Comparison of ENCODE assay signal across 11 cellular contexts in genomic region chr22:45976351-45977002, GRCh38. TPM values are rescaled to one million over a fixed set of nuclear protein-coding genes. Genes with fewer than 3 reads are reported as not detected.
DNase-seq lines count a peak whose midpoint lies in the region; ATAC-seq and TF ChIP-seq lines count a peak whose summit lies in the region.
"Had no signal": no experiment of that assay in that cellular context is flagged by ENCODE, and none has a peak within 500 bp of the region (broad histone marks: within the 10 kb centered on the region; RNA-seq: fewer than 3 reads in every experiment).

No MANE protein-coding gene starts in this region.

- DNase-seq in NCI-H345 (lab: John Stamatoyannopoulos, UW) (peak; percentile 5), NCI-H345 treated with DMSO at 0.1 percent for 48 hours (lab: John Stamatoyannopoulos, UW; ENCODE audit: unreplicated experiment) (no peak), WTC11 (ENCODE audit: low spot score) (no peak), cortex of kidney (lab: John Stamatoyannopoulos, UW) (no peak), AG20443 (ENCODE audit: low spot score) (no peak)
- DNase-seq in stimulated activated effector memory CD8-positive, alpha-beta T cell treated with anti-CD3 and anti-CD28 coated beads, Interleukin-12 subunit alpha, Interleukin-12 subunit beta, amount 100 ng/mL, for 72 hours (ENCODE audit: low spot score in 2 of 2) = no peak
- DNase-seq: activated CD8-positive, alpha-beta T cell treated with anti-CD3 and anti-CD28 coated beads, Interleukin-2, amount 10 ng/mL, durations not matched to agents 7 days and 5 days; GOT3 had no signal

- H3K36me3 Mint-ChIP-seq in WTC11 = peaks cover 3% of the 10 kb centered on the region
- H3K36me3 Mint-ChIP-seq in stimulated activated effector memory CD8-positive, alpha-beta T cell treated with anti-CD3 and anti-CD28 coated beads, Interleukin-12 subunit alpha, Interleukin-12 subunit beta, amount 100 ng/mL, for 72 hours = no peaks in the 10 kb centered on the region
- H3K36me3 Mint-ChIP-seq: CD14-positive monocyte had no signal

- no peak for TF ChIP-seq CTCF in WTC11 (IDR thresholded peaks at IDR 0.05)

- no peaks in the 10 kb centered on the region for H3K9me3 Mint-ChIP-seq in WTC11
- H3K9me3 Mint-ChIP-seq in stimulated activated effector memory CD8-positive, alpha-beta T cell treated with anti-CD3 and anti-CD28 coated beads, Interleukin-12 subunit alpha, Interleukin-12 subunit beta, amount 100 ng/mL, for 72 hours = no peaks in the 10 kb centered on the region

- ATAC-seq in WTC11 (no peak), HG03571 (IDR thresholded peaks at IDR 0.05; ENCODE audit: unreplicated experiment) (no peak)
- no peak for ATAC-seq in stimulated activated effector memory CD8-positive, alpha-beta T cell treated with anti-CD3 and anti-CD28 coated beads, Interleukin-12 subunit alpha, Interleukin-12 subunit beta, amount 100 ng/mL, for 72 hours
- ATAC-seq: activated CD8-positive, alpha-beta T cell treated with anti-CD3 and anti-CD28 coated beads, Interleukin-2, amount 10 ng/mL, durations not matched to agents 7 days and 5 days had no signal

- no peak overlapping the region for H3K27ac Mint-ChIP-seq in WTC11
- no peak overlapping the region for H3K27ac Mint-ChIP-seq in stimulated activated effector memory CD8-positive, alpha-beta T cell treated with anti-CD3 and anti-CD28 coated beads, Interleukin-12 subunit alpha, Interleukin-12 subunit beta, amount 100 ng/mL, for 72 hours
- H3K27ac Mint-ChIP-seq: activated CD8-positive, alpha-beta T cell treated with anti-CD3 and anti-CD28 coated beads, Interleukin-2, amount 10 ng/mL, durations not matched to agents 7 days and 5 days; CD14-positive monocyte had no signal

- POLR2A ChIA-PET in WTC11 (lab: Charles Lee) = no interaction called here

- H3K9me3 ChIP-seq in iPS-18c (ENCODE audit: control insufficient read depth, insufficient read depth, low read length) = peaks cover 5% of the 10 kb centered on the region

- peaks cover 11% of the 10 kb centered on the region for H3K4me1 Mint-ChIP-seq in WTC11
- H3K4me1 Mint-ChIP-seq in stimulated activated effector memory CD8-positive, alpha-beta T cell treated with anti-CD3 and anti-CD28 coated beads, Interleukin-12 subunit alpha, Interleukin-12 subunit beta, amount 100 ng/mL, for 72 hours = peaks cover 9% of the 10 kb centered on the region

- peaks cover 57% of the 10 kb centered on the region for H3K27me3 Mint-ChIP-seq in WTC11 (ENCODE audit: low read depth)

- H3K4me3 ChIP-seq in iPS-18c (ENCODE audit: insufficient read depth, low read depth, low read length) = peak overlapping the region; percentile 46

- CTCF ChIA-PET in WTC11 (lab: Charles Lee) = interaction anchor here (0.6 to 1.6 kb wide), 5 partner anchors 30 to 218 kb away, joined by 3 to 8 read pairs (median 4); no protein-coding TSS in a partner anchor

- peak overlapping the region; percentile 57 for H3K4me3 Mint-ChIP-seq in WTC11
- H3K4me3 Mint-ChIP-seq in stimulated activated effector memory CD8-positive, alpha-beta T cell treated with anti-CD3 and anti-CD28 coated beads, Interleukin-12 subunit alpha, Interleukin-12 subunit beta, amount 100 ng/mL, for 72 hours = peak overlapping the region; percentile 37
- H3K4me3 Mint-ChIP-seq: activated CD8-positive, alpha-beta T cell treated with anti-CD3 and anti-CD28 coated beads, Interleukin-2, amount 10 ng/mL, durations not matched to agents 7 days and 5 days had no signal

TF ChIP-seq in WTC11, 78 proteins besides CTCF, POLR2A, EP300 and RAD21:
- TF ChIP-seq NR1H2 (CRISPR knock-in tag; IDR thresholded peaks at IDR 0.05) (no peak), ERG (CRISPR knock-in tag; IDR thresholded peaks at IDR 0.05) (no peak), TCF7 (CRISPR knock-in tag; IDR thresholded peaks at IDR 0.05; ENCODE audit: low read depth) (no peak), OVOL2 (CRISPR knock-in tag; IDR thresholded peaks at IDR 0.05; ENCODE audit: borderline replicate concordance) (no peak), ZNF317 (CRISPR knock-in tag; IDR thresholded peaks at IDR 0.05; ENCODE audit: borderline replicate concordance, low read depth) (no peak)

RNA-seq across cellular contexts. Expression of gene WNT7B, which starts 0.5 kb away (rescaled TPM):
- 0.18 to 0.33 TPM (median 0.23 TPM) in 3 replicates for total RNA-seq in WTC11 (2021)
- total RNA-seq: activated CD8-positive, alpha-beta T cell treated with anti-CD3 and anti-CD28 coated beads, Interleukin-2, amount 10 ng/mL, durations not matched to agents 7 days and 5 days had no signal
